In the genomic region with DNA sequence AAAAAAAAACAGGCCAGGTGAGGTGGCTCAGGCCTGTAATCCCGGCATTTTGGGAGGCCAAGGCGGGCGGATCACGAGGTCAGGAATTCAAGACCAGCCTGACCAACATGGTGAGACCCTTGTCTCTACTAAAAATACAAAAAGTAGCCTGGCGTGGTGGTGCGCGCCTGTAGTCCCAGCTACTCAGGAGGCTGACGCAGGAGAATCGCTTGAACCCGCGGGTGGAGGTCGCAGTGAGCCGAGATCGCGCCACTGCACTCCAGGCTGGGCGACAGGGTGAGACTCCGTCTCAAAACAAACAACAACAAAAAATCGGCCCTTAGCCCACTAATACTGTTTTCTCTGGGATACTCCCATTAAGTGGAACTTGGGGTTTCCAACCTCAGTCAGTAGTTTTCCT, we compare ENCODE assay signal across 8 cellular contexts. TPM values are rescaled to one million over a fixed set of nuclear protein-coding genes. Genes with fewer than 3 reads are reported as not detected.
DNase-seq lines count a peak whose midpoint lies in the region; TF ChIP-seq lines count a peak whose summit lies in the region.
"Not testable (repeated sequence)": the region's sequence is repeated elsewhere in the genome, so short reads cannot be mapped to it uniquely, and the experiment has no call there.

No MANE protein-coding gene starts in this region.

- peak overlapping the region; percentile 88 for H3K9ac ChIP-seq in SU-DHL-6 (ENCODE audit: low read length)
- H3K9ac ChIP-seq in endodermal cell (ENCODE audit: extremely low read depth, low read length, poor library complexity, severe bottlenecking), result peak overlapping the region; percentile 97
- H3K9ac ChIP-seq in subcutaneous abdominal adipose tissue (ENCODE audit: low read length in 5 of 5), result peak overlapping the region; percentile 69 to 98 (median 92)

- peak overlapping the region; percentile 89 for H3K4me3 Mint-ChIP-seq in activated naive CD8-positive, alpha-beta T cell treated with anti-CD3 and anti-CD28 coated beads for 36 hours
- H3K4me3 Mint-ChIP-seq in endodermal cell (peak overlapping the region; percentile 98), immature natural killer cell (peak overlapping the region; percentile 91 to 99 (median 98))

- H3K4me1 Mint-ChIP-seq in activated naive CD8-positive, alpha-beta T cell treated with anti-CD3 and anti-CD28 coated beads for 36 hours, result peaks cover 36% of the 10 kb centered on the region
- H3K4me1 Mint-ChIP-seq in endodermal cell, result peaks cover 37% of the 10 kb centered on the region
- H3K4me1 Mint-ChIP-seq in immature natural killer cell, result peaks cover 24 to 33% of the 10 kb centered on the region in 2 donors

- peak overlapping the region; percentile 95 for H3K4me2 ChIP-seq in SU-DHL-6 (ENCODE audit: low read depth, low read length, poor library complexity, severe bottlenecking)

- H3K4me3 ChIP-seq in BJ (ENCODE audit: low read depth, low read length) (peak overlapping the region; percentile 93), HL-60 (replicated peaks; ENCODE audit: insufficient read depth, low read length) (peak overlapping the region; percentile 79), SU-DHL-6 (ENCODE audit: insufficient read depth, low read length, poor library complexity, severe bottlenecking) (peak overlapping the region; percentile 89), endodermal cell (ENCODE audit: low read length) (peak overlapping the region; percentile 99), neuron (ENCODE audit: low read length) (peak overlapping the region; percentile 96), subcutaneous abdominal adipose tissue (ENCODE audit: low read depth in 1 of 5, low read length in 5 of 5) (peak overlapping the region; percentile 79 to 94 (median 94))

- not testable (repeated sequence) for H3K36me3 ChIP-seq in BJ (ENCODE audit: control insufficient read depth, insufficient read depth, low read length); SU-DHL-6 (ENCODE audit: low read length)
- H3K36me3 ChIP-seq in endodermal cell (ENCODE audit: control insufficient read depth, insufficient read depth, low read length) (peaks cover 55% of the 10 kb centered on the region), neuron (ENCODE audit: insufficient read depth, low read length) (peaks cover 31% of the 10 kb centered on the region), subcutaneous abdominal adipose tissue (ENCODE audit: control insufficient read depth in 5 of 5, insufficient read depth in 5 of 5, low read length in 5 of 5) (peaks cover 4 to 18% (median 14%) of the 10 kb centered on the region in 5 donors)

- H3K27me3 ChIP-seq in BJ (ENCODE audit: control insufficient read depth, insufficient read depth, low read length); HL-60 (ENCODE audit: insufficient read depth, poor library complexity, severe bottlenecking); SU-DHL-6 (ENCODE audit: low read length); endodermal cell (ENCODE audit: control insufficient read depth, insufficient read depth, low read length, poor library complexity, severe bottlenecking); neuron (ENCODE audit: insufficient read depth, low read length); subcutaneous abdominal adipose tissue (ENCODE audit: control insufficient read depth in 5 of 5, insufficient read depth in 4 of 5, low read length in 5 of 5): not testable (repeated sequence)

- POLR2A ChIA-PET in BJ (lab: Charles Lee), result not testable (repeated sequence)

- not testable (repeated sequence) for H3K36me3 Mint-ChIP-seq in activated naive CD8-positive, alpha-beta T cell treated with anti-CD3 and anti-CD28 coated beads for 36 hours; immature natural killer cell
- H3K36me3 Mint-ChIP-seq in endodermal cell (ENCODE audit: low read depth), result peaks cover 49% of the 10 kb centered on the region

- CTCF ChIA-PET in BJ (lab: Yijun Ruan, JAX), result interaction anchor here (4.4 kb wide), 1 partner anchor 126 kb away, joined by 24 read pairs; the partner anchor contains the start of genes DOP1A and UBE3D

- DNase-seq in BJ (ENCODE audit: low read depth); HL-60 (ENCODE audit: low read depth in 1 of 2, low spot score in 1 of 2); activated naive CD8-positive, alpha-beta T cell treated with anti-CD3 and anti-CD28 coated beads for 36 hours; endodermal cell: not testable (repeated sequence)
- peak in 1 of 3 donors; percentile 4 for DNase-seq in immature natural killer cell

- not testable (repeated sequence) for H3K9me2 ChIP-seq in SU-DHL-6 (replicated peaks; ENCODE audit: insufficient read depth, low read length)

- 90 to 100% methylated on average over 3 to 18 of the region's 18 CpGs for WGBS in endodermal cell (ENCODE audit: insufficient coverage in 1 of 2, insufficient read length in 1 of 2), 2 experiments

- H3K9me3 Mint-ChIP-seq in activated naive CD8-positive, alpha-beta T cell treated with anti-CD3 and anti-CD28 coated beads for 36 hours; endodermal cell; immature natural killer cell: not testable (repeated sequence)

- TF ChIP-seq CTCF in BJ (IDR thresholded peaks at IDR 0.05; ENCODE audit: insufficient read depth, low read depth, low read length); HL-60 (IDR thresholded peaks at IDR 0.05; ENCODE audit: insufficient read depth, low read length); SU-DHL-6 (IDR thresholded peaks at IDR 0.05; ENCODE audit: insufficient read depth, low read length, poor library complexity, severe bottlenecking); endodermal cell (conservative IDR thresholded peaks at IDR 0.05): not testable (repeated sequence)

- H3K27ac Mint-ChIP-seq in activated naive CD8-positive, alpha-beta T cell treated with anti-CD3 and anti-CD28 coated beads for 36 hours; endodermal cell: not testable (repeated sequence)
- H3K27ac Mint-ChIP-seq in immature natural killer cell, result peak overlapping the region in 4 of 6 donors; percentile 22 to 92 (median 74)

- not testable (repeated sequence) for H3K4me1 ChIP-seq in endodermal cell (ENCODE audit: control insufficient read depth, insufficient read depth, low read length); neuron (ENCODE audit: insufficient read depth, low read length)
- H3K4me1 ChIP-seq in subcutaneous abdominal adipose tissue (ENCODE audit: control insufficient read depth in 5 of 5, insufficient read depth in 5 of 5, low read length in 5 of 5), result peaks cover 0 to 37% (median 26%) of the 10 kb centered on the region in 5 donors

- H4K20me1 ChIP-seq in SU-DHL-6 (ENCODE audit: low read depth, low read length), result not testable (repeated sequence)

- not testable (repeated sequence) for H2AFZ ChIP-seq in SU-DHL-6 (ENCODE audit: low read depth, low read length, severe bottlenecking)
- H2AFZ ChIP-seq in neuron (ENCODE audit: low read depth, low read length), result peak overlapping the region; percentile 94

- not testable (repeated sequence) for H3F3A ChIP-seq in SU-DHL-6 (ENCODE audit: insufficient read depth)

- H3K27ac ChIP-seq in HL-60 (replicated peaks); SU-DHL-6 (ENCODE audit: low read depth, low read length); endodermal cell (ENCODE audit: low read depth, low read length): not testable (repeated sequence)
- H3K27ac ChIP-seq in subcutaneous abdominal adipose tissue (ENCODE audit: low read depth, low read length), result peak overlapping the region; percentile 91

- H3K79me2 ChIP-seq in SU-DHL-6 (ENCODE audit: insufficient read depth, low read length), result not testable (repeated sequence)

- H3K27me3 Mint-ChIP-seq in activated naive CD8-positive, alpha-beta T cell treated with anti-CD3 and anti-CD28 coated beads for 36 hours; endodermal cell (ENCODE audit: insufficient read depth); immature natural killer cell (ENCODE audit: low read depth in 3 of 3): not testable (repeated sequence)

- H3K9me3 ChIP-seq in SU-DHL-6 (ENCODE audit: insufficient read depth, low read length); endodermal cell (ENCODE audit: control insufficient read depth, low read length); neuron (ENCODE audit: low read length); subcutaneous abdominal adipose tissue (ENCODE audit: control insufficient read depth in 5 of 5, low read length in 5 of 5): not testable (repeated sequence)

RNA-seq across cellular contexts. Expression of gene PGM3, which starts 1.1 kb away (rescaled TPM):
- polyA plus RNA-seq in BJ (2011; rRNA removed) (74.4 and 96.5 TPM in 2 replicates), immature natural killer cell (1 to 10 TPM; 1.7 to 8.3 (median 7.8) TPM)
- polyA minus RNA-seq in BJ (2011; rRNA and poly(A)+ RNA removed), result 56.5 and 72.7 TPM in 2 replicates
- 10 to 100 TPM; 12.4 to 14.6 TPM for total RNA-seq in activated naive CD8-positive, alpha-beta T cell treated with anti-CD3 and anti-CD28 coated beads for 36 hours
- total RNA-seq in endodermal cell, result 100 to 1,000 TPM in 1 of 2 donors, 10 to 100 TPM in 1; 78.3 to 101 TPM
- polyA plus RNA-seq in endodermal cell (2013, experiment 1 of 2), result 44.9 TPM
- polyA plus RNA-seq in endodermal cell (2013, experiment 2 of 2), result 44.9 TPM

RNA-seq across cellular contexts. Expression of gene RWDD2A, which starts 1.2 kb away (rescaled TPM):
- polyA plus RNA-seq in BJ (2011; rRNA removed) (4.4 and 6.9 TPM in 2 replicates), immature natural killer cell (1 to 10 TPM in 1 of 3 donors, under 1 TPM in 2; 0.82 to 3.3 (median 0.83) TPM)
- polyA minus RNA-seq in BJ (2011; rRNA and poly(A)+ RNA removed), result 1.7 and 2.7 TPM in 2 replicates
- 1 to 10 TPM; 1.2 TPM for total RNA-seq in activated naive CD8-positive, alpha-beta T cell treated with anti-CD3 and anti-CD28 coated beads for 36 hours
- total RNA-seq in endodermal cell, result 1 to 10 TPM; 6.0 to 8.1 TPM
- 5.9 TPM for polyA plus RNA-seq in endodermal cell (2013, experiment 1 of 2)
- polyA plus RNA-seq in endodermal cell (2013, experiment 2 of 2), result 6.5 TPM

Comparison
In these comparisons a context has a peak if more than half of its experiments do, and no peak if none do; other contexts are left out.
1. RNA of gene PGM3, which starts 1.1 kb away (total RNA-seq): 78.3 to 101 TPM in endodermal cell; 12.4 to 14.6 TPM in activated naive CD8-positive, alpha-beta T cell treated with anti-CD3 and anti-CD28 coated beads for 36 hours; every median in the first group is over 4 times any median in the second.
2. Peak in every context shown above with its lines, with median percentiles within 50 percentile points of each other: H3K4me3 ChIP-seq, H3K9ac ChIP-seq and H3K4me3 Mint-ChIP-seq.